Comparison of ENCODE assay signal across 14 cellular contexts in the genomic region with DNA sequence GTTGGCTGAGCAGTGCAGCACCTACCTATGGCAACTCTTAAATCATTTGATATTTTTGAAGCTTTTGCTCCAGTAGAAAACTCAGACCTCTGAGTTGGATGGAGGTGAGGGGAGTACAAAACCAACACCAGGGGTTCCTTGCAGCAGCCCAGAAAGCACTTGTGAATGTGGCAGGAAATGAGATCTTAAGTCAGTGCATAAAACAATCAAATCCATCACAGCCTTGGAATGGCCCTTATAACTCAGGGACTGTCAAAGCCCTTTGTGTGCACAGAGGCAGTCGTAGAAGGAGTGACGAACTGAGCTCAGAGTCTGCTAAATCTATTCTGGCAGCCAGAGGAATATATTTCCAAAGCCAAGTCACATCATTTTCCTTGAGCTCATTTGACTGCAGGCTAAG.
DNase-seq lines count a peak whose midpoint lies in the region; ATAC-seq and TF ChIP-seq lines count a peak whose summit lies in the region.
"Had no signal": no experiment of that assay in that cellular context is flagged by ENCODE, and none has a peak within 500 bp of the region (broad histone marks: within the 10 kb centered on the region; RNA-seq: fewer than 3 reads in every experiment).

No MANE protein-coding gene starts in this region.

- H3K27me3 Mint-ChIP-seq in neural crest cell (ENCODE audit: low read depth), result no peaks in the 10 kb centered on the region
- H3K27me3 Mint-ChIP-seq: B cell; CD4-positive, alpha-beta T cell had no signal

- TF ChIP-seq POLR2A in right lobe of liver (IDR thresholded peaks at IDR 0.05), result no peak

- H3K9me3 ChIP-seq in SK-N-MC (ENCODE audit: low read depth, low read length) (no peaks in the 10 kb centered on the region), right lobe of liver (no peaks in the 10 kb centered on the region), SJCRH30 (replicated peaks) (no peaks in the 10 kb centered on the region)

- no peak for ATAC-seq in GM18517 (IDR thresholded peaks at IDR 0.05; ENCODE audit: unreplicated experiment)
- ATAC-seq in right lobe of liver, result no peak
- ATAC-seq: GM12878, GM23338 had no signal

- H3K36me3 Mint-ChIP-seq in neural crest cell (ENCODE audit: low read depth), result no peaks in the 10 kb centered on the region

- no peaks in the 10 kb centered on the region for H3K36me3 ChIP-seq in SK-N-MC (ENCODE audit: insufficient read depth, low read length)
- H3K36me3 ChIP-seq in right lobe of liver, result no peaks in the 10 kb centered on the region
- no peaks in the 10 kb centered on the region for H3K36me3 ChIP-seq in SJCRH30

- H3K9me3 Mint-ChIP-seq in neural crest cell, result no peaks in the 10 kb centered on the region
- H3K9me3 Mint-ChIP-seq: CD4-positive, alpha-beta T cell; GM23338; H9 had no signal

- H3K4me3 Mint-ChIP-seq in neural crest cell, result no peak overlapping the region
- H3K4me3 Mint-ChIP-seq: B cell; CD4-positive, alpha-beta T cell; GM23338; H9 had no signal

- DNase-seq in HT1080 (ENCODE audit: low read depth), result peak; percentile 1
- DNase-seq in SK-N-MC (ENCODE audit: low read depth, low spot score), result no peak
- DNase-seq in left kidney (ENCODE audit: low read depth, low spot score), result peak; percentile 81
- no peak for DNase-seq in neural crest cell (ENCODE audit: low read depth, low spot score)
- no peak for DNase-seq in right lobe of liver
- DNase-seq in SJCRH30, result no peak
- DNase-seq: C1 segment of cervical spinal cord; CD4-positive, alpha-beta T cell; DMS79; H9 had no signal

- H3K27me3 ChIP-seq in right lobe of liver, result no peaks in the 10 kb centered on the region
- H3K27me3 ChIP-seq in SJCRH30, result no peaks in the 10 kb centered on the region

- H3K4me1 Mint-ChIP-seq in neural crest cell, result peaks cover 14% of the 10 kb centered on the region
- H3K4me1 Mint-ChIP-seq: B cell had no signal

- H3K9ac ChIP-seq in SK-N-MC (ENCODE audit: insufficient read length), result no peak overlapping the region

- WGBS in right lobe of liver (ENCODE audit: insufficient coverage, low coverage, low lambda C conversion rate, missing lambda C conversion rate), result 40% methylated on average over 1 of the region's 2 CpGs

- intact Hi-C loops in right lobe of liver (cut with DNase I), result no loop called here

- H3K27ac Mint-ChIP-seq in neural crest cell (ENCODE audit: unreplicated experiment), result peak overlapping the region; percentile 3
- H3K27ac Mint-ChIP-seq: B cell; CD4-positive, alpha-beta T cell; GM23338; H9 had no signal

- no peak for TF ChIP-seq CTCF in neural crest cell (conservative IDR thresholded peaks at IDR 0.05)
- TF ChIP-seq CTCF in right lobe of liver (IDR thresholded peaks at IDR 0.05), result no peak

- H3K27ac ChIP-seq in SK-N-MC (no peak overlapping the region), right lobe of liver (no peak overlapping the region), SJCRH30 (no peak overlapping the region)

- H3K4me3 ChIP-seq in SK-N-MC (peak overlapping the region; percentile 29; the same call in 1 of the 2 replicates), right lobe of liver (no peak overlapping the region), SJCRH30 (no peak overlapping the region)
- H3K4me3 ChIP-seq: GM12878, GM23338 had no signal

- no peaks in the 10 kb centered on the region for H3K4me1 ChIP-seq in right lobe of liver
- H3K4me1 ChIP-seq in SJCRH30, result no peaks in the 10 kb centered on the region

Comparison
In these comparisons a context has a peak if more than half of its experiments do, and no peak if none do; other contexts are left out.
1. DNase-seq: peak in HT1080 (single experiment) and left kidney (single experiment); none in SK-N-MC (single experiment), neural crest cell (single experiment), right lobe of liver (0 of 3) and SJCRH30 (0 of 2).